ENCODE assay signal across 9 cellular contexts in genomic region chr3:178536271-178537079, GRCh38. TPM values are rescaled to one million over a fixed set of nuclear protein-coding genes. Genes with fewer than 3 reads are reported as not detected.
A peak's percentile ranks its signal among the peaks of the same experiment; 100 is the strongest.
DNase-seq lines count a peak whose midpoint lies in the region; ATAC-seq and TF ChIP-seq lines count a peak whose summit lies in the region.
"Had no signal": no experiment of that assay in that cellular context is flagged by ENCODE, and none has a peak within 500 bp of the region (broad histone marks: within the 10 kb centered on the region; RNA-seq: fewer than 3 reads in every experiment).

Gene KCNMB2, plus strand, starts transcription at chr3:178536436.

- H3K4me3 ChIP-seq in A673 (ENCODE audit: low read depth, low read length, poor library complexity, severe bottlenecking) (peak within 1 kb of the TSS; percentile 27), IMR-90 (ENCODE audit: insufficient read depth, low read depth, low read length) (0 out of 2 replicates have a peak within 1 kb of the TSS, but pooled peaks have one; percentile 1), astrocyte of the cerebellum (ENCODE audit: low read depth, low read length) (peak within 1 kb of the TSS; percentile 45), left lung (peak within 1 kb of the TSS; percentile 13 to 16), upper lobe of left lung (peak within 1 kb of the TSS in 3 of 4 donors; percentile 20 to 41 (median 30))

- H3K9me3 ChIP-seq in A673 (ENCODE audit: low read depth, low read length, poor library complexity, severe bottlenecking): no peaks in the 10 kb centered on the region
- H3K9me3 ChIP-seq in IMR-90 (ENCODE audit: control insufficient read depth, insufficient read depth, low read length): no peaks in the 10 kb centered on the region
- H3K9me3 ChIP-seq in left lung: no peaks in the 10 kb centered on the region
- no peaks in the 10 kb centered on the region for H3K9me3 ChIP-seq in upper lobe of left lung

- H2BK20ac ChIP-seq in IMR-90 (ENCODE audit: low read depth, low read length): no peak within 1 kb of the TSS

- no peak within 1 kb of the TSS for H3K27ac ChIP-seq in A673 (ENCODE audit: low read depth, low read length, poor library complexity, severe bottlenecking)
- no peak within 1 kb of the TSS for H3K27ac ChIP-seq in IMR-90 (ENCODE audit: insufficient read depth, low read length)
- no peak within 1 kb of the TSS for H3K27ac ChIP-seq in left lung
- H3K27ac ChIP-seq in upper lobe of left lung: no peak within 1 kb of the TSS
- no peak within 1 kb of the TSS for H3K27ac ChIP-seq in RWPE1

- TF ChIP-seq POLR2A in IMR-90 (IDR thresholded peaks at IDR 0.05; ENCODE audit: low read depth, low read length) (no peak), upper lobe of left lung (IDR thresholded peaks at IDR 0.05) (no peak)

- peak within 1 kb of the TSS; percentile 70 for H3K4me2 ChIP-seq in IMR-90 (ENCODE audit: low read depth, low read length)

- no peak within 1 kb of the TSS for H3K18ac ChIP-seq in IMR-90 (ENCODE audit: low read depth, low read length)

- H3K23ac ChIP-seq in IMR-90 (ENCODE audit: low read depth, low read length): no peak within 1 kb of the TSS

- H2AFZ ChIP-seq in IMR-90 (replicated peaks; ENCODE audit: low read length, poor library complexity): no peak within 1 kb of the TSS

- dilution Hi-C loops in IMR-90 (cut with HindIII; ENCODE audit: low sequenced_read_pairs, unreplicated experiment): no loop called here

- no peak within 1 kb of the TSS for H2BK5ac ChIP-seq in IMR-90 (ENCODE audit: low read depth, low read length, poor library complexity, severe bottlenecking)

- CTCF ChIA-PET in A673 (lab: Charles Lee): no interaction called here
- CTCF ChIA-PET in IMR-90 (lab: Yijun Ruan, JAX): no interaction called here
- CTCF ChIA-PET in RWPE1 (lab: Yijun Ruan, JAX): no interaction called here

- no peak within 1 kb of the TSS for H3K56ac ChIP-seq in IMR-90 (ENCODE audit: extremely low read depth, insufficient read depth, low read length)

- in situ Hi-C loops in IMR-90 (cut with MboI; ENCODE audit: low sequenced_read_pairs): no loop called here
- in situ Hi-C loops in astrocyte of the cerebellum (cut with HindIII; ENCODE audit: low sequenced_read_pairs): no loop called here

- POLR2A ChIA-PET in A673 (lab: Charles Lee; ENCODE audit: low non-redundant PET) (no interaction called here), IMR-90 (lab: Charles Lee; ENCODE audit: unreplicated experiment) (no interaction called here), RWPE1 (lab: Yijun Ruan, JAX; ENCODE audit: low non-redundant PET) (no interaction called here)

- H3K36me3 ChIP-seq in A673 (ENCODE audit: insufficient read depth, low read length, poor library complexity, severe bottlenecking) (no peaks in the 10 kb centered on the region), IMR-90 (ENCODE audit: control insufficient read depth, insufficient read depth, low read length) (no peaks in the 10 kb centered on the region), left lung (no peaks in the 10 kb centered on the region), upper lobe of left lung (no peaks in the 10 kb centered on the region)

- no peak within 1 kb of the TSS for H4K91ac ChIP-seq in IMR-90 (ENCODE audit: insufficient read depth, low read depth, low read length)

- no peaks in the 10 kb centered on the region for H4K20me1 ChIP-seq in IMR-90 (ENCODE audit: insufficient read depth, low read length)

- TF ChIP-seq CTCF in A673 (conservative IDR thresholded peaks at IDR 0.05; ENCODE audit: low read depth, low read length) (no peak), IMR-90 (conservative IDR thresholded peaks at IDR 0.05; ENCODE audit: low read depth, low read length) (no peak), astrocyte of the cerebellum (IDR thresholded peaks at IDR 0.05; ENCODE audit: low read depth, low read length, missing control alignments) (no peak), left lung (IDR thresholded peaks at IDR 0.05) (no peak), upper lobe of left lung (IDR thresholded peaks at IDR 0.05) (no peak), RWPE1 (conservative IDR thresholded peaks at IDR 0.05; ENCODE audit: low read depth) (no peak)

- no peak within 1 kb of the TSS for H3K4ac ChIP-seq in IMR-90 (ENCODE audit: low read depth, low read length)

- ATAC-seq in IMR-90 (ENCODE audit: low read depth) (peak; percentile 62), left lung (peak; percentile 70), upper lobe of left lung (ENCODE audit: low FRiP score in 2 of 2) (peak in 1 of 2 donors; percentile 85), HG03457 (IDR thresholded peaks at IDR 0.05; ENCODE audit: unreplicated experiment) (no peak)

- no peak within 1 kb of the TSS for H2BK120ac ChIP-seq in IMR-90 (ENCODE audit: low read depth, low read length)

- TF ChIP-seq EP300 in upper lobe of left lung (IDR thresholded peaks at IDR 0.05): no peak

- no peak within 1 kb of the TSS for H4K5ac ChIP-seq in IMR-90 (ENCODE audit: low read depth, low read length)

- no peaks in the 10 kb centered on the region for H3K79me1 ChIP-seq in IMR-90 (ENCODE audit: low read depth in 1 of 2, low read length in 2 of 2)

- H3K27me3 ChIP-seq in A673 (replicated peaks; ENCODE audit: insufficient read depth, low read depth, low read length, poor library complexity): no peaks in the 10 kb centered on the region
- H3K27me3 ChIP-seq in IMR-90 (ENCODE audit: control insufficient read depth, insufficient read depth, low read length): peaks cover 9% of the 10 kb centered on the region
- peaks cover 3 to 31% of the 10 kb centered on the region in 2 donors for H3K27me3 ChIP-seq in left lung
- H3K27me3 ChIP-seq in upper lobe of left lung: no peaks in the 10 kb centered on the region

- WGBS in IMR-90 (ENCODE audit: extremely low coverage in 2 of 2, insufficient read length in 1 of 2), 2 experiments: 5% methylated on average over 11 of the region's 17 CpGs; no CpG with 5 or more reads in 1 of the 2 experiments
- WGBS in upper lobe of left lung, 2 donors: 9 to 13% methylated on average over 17 of the region's 17 CpGs

- H3K4me1 ChIP-seq in A673 (ENCODE audit: insufficient read depth, low read length, poor library complexity, severe bottlenecking): no peaks in the 10 kb centered on the region
- no peaks in the 10 kb centered on the region for H3K4me1 ChIP-seq in IMR-90 (ENCODE audit: control insufficient read depth, insufficient read depth, low read length)
- H3K4me1 ChIP-seq in left lung: no peaks in the 10 kb centered on the region
- peaks cover 0 to 6% (median 0%) of the 10 kb centered on the region in 4 donors for H3K4me1 ChIP-seq in upper lobe of left lung

- intact Hi-C loops in A673 (cut with micrococcal nuclease; ENCODE audit: unreplicated experiment) (no loop called here), IMR-90 (cut with micrococcal nuclease) (no loop called here), left lung (cut with DNase I) (no loop called here)

- H3K9me1 ChIP-seq in IMR-90 (ENCODE audit: insufficient read depth, low read length): no peaks in the 10 kb centered on the region

- no peak within 1 kb of the TSS for H3K9ac ChIP-seq in IMR-90 (ENCODE audit: low read depth, low read length)

- DNase-seq in A673 (ENCODE audit: low spot score) (peak; percentile 5), IMR-90 (no peak), astrocyte of the cerebellum (ENCODE audit: low read depth) (no peak), left lung (no peak), upper lobe of left lung (no peak), RWPE1 (ENCODE audit: low spot score) (no peak), NK-92 (lab: John Stamatoyannopoulos, UW; ENCODE audit: unreplicated experiment) (no peak)
- DNase-seq: CD4-positive, CD25-positive, alpha-beta regulatory T cell had no signal

- H2AK9ac ChIP-seq in IMR-90 (replicated peaks; ENCODE audit: low read depth, low read length, poor library complexity): no peak within 1 kb of the TSS

- TF ChIP-seq RAD21 in IMR-90 (IDR thresholded peaks at IDR 0.05; ENCODE audit: low read length): no peak

- BruUV-seq in A673 (replicated peaks; lab: Mats Ljungman, UMichigan) (no TSS peak), IMR-90 (replicated peaks; lab: Mats Ljungman, UMichigan) (no TSS peak)

- no peak within 1 kb of the TSS for H4K8ac ChIP-seq in IMR-90 (ENCODE audit: low read depth in 2 of 2, low read length in 2 of 2)

- no peak within 1 kb of the TSS for H3K14ac ChIP-seq in IMR-90 (replicated peaks; ENCODE audit: low read depth, low read length)

- no peak within 1 kb of the TSS for H2BK15ac ChIP-seq in IMR-90 (ENCODE audit: low read depth, low read length)

- H2AK5ac ChIP-seq in IMR-90 (ENCODE audit: low read depth, low read length): no peak within 1 kb of the TSS

TF ChIP-seq in IMR-90, 13 proteins besides CTCF, POLR2A, EP300 and RAD21 (continues in another document):
- TF ChIP-seq, protein P1, sequence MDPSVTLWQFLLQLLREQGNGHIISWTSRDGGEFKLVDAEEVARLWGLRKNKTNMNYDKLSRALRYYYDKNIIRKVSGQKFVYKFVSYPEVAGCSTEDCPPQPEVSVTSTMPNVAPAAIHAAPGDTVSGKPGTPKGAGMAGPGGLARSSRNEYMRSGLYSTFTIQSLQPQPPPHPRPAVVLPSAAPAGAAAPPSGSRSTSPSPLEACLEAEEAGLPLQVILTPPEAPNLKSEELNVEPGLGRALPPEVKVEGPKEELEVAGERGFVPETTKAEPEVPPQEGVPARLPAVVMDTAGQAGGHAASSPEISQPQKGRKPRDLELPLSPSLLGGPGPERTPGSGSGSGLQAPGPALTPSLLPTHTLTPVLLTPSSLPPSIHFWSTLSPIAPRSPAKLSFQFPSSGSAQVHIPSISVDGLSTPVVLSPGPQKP (IDR thresholded peaks at IDR 0.05; ENCODE audit: borderline replicate concordance, low read depth, low read length): no peak
- TF ChIP-seq SMC3 (IDR thresholded peaks at IDR 0.05; ENCODE audit: low read depth, low read length): no peak
- TF ChIP-seq NFE2L2 (IDR thresholded peaks at IDR 0.05; ENCODE audit: low read depth, low read length): no peak
- TF ChIP-seq MAZ (IDR thresholded peaks at IDR 0.05; ENCODE audit: borderline replicate concordance, low read depth, low read length): no peak
- no peak for TF ChIP-seq FOS (IDR thresholded peaks at IDR 0.05; ENCODE audit: low read depth, low read length)
- no peak for TF ChIP-seq RFX5 (IDR thresholded peaks at IDR 0.05; ENCODE audit: low read depth, low read length)
- no peak for TF ChIP-seq BHLHE40 (IDR thresholded peaks at IDR 0.05; ENCODE audit: low read depth, low read length)
- no peak for TF ChIP-seq MXI1 (IDR thresholded peaks at IDR 0.05; ENCODE audit: borderline replicate concordance, low read depth, low read length)
- TF ChIP-seq CEBPB (IDR thresholded peaks at IDR 0.05; ENCODE audit: low read depth, low read length): no peak
- no peak; the same call in 1 of the 2 replicates for TF ChIP-seq MAFK (IDR thresholded peaks at IDR 0.05; ENCODE audit: low read depth, low read length)
- no peak for TF ChIP-seq RCOR1 (IDR thresholded peaks at IDR 0.05; ENCODE audit: insufficient replicate concordance, low read length)
- TF ChIP-seq CHD1 (IDR thresholded peaks at IDR 0.05; ENCODE audit: low read depth, low read length): no peak

RNA-seq across cellular contexts. Expression of gene KCNMB2, which starts in this region (rescaled TPM):
- total RNA-seq in A673 (2021): not detected in 2 replicates
- total RNA-seq in IMR-90 (2012; rRNA removed): not detected in 2 replicates
- polyA plus RNA-seq in IMR-90 (2012; rRNA removed): not detected in 2 replicates
- polyA plus RNA-seq in IMR-90 (2012; cell fraction: cytosol; rRNA removed): not detected in 2 replicates
- not detected in 2 replicates for polyA plus RNA-seq in IMR-90 (2012; cell fraction: nucleus; rRNA removed; ENCODE audit: low replicate concordance)
- total RNA-seq in left lung: 1 to 10 TPM in 1 of 2 donors, under 1 TPM in 1; 0.45 to 1.4 TPM
- 1 to 10 TPM in 2 of 6 donors, under 1 TPM in 1, not detected in 3; 0.51 to 3.0 (median 1.1) TPM for total RNA-seq in upper lobe of left lung
- total RNA-seq: CD4-positive, CD25-positive, alpha-beta regulatory T cell had no signal
- polyA plus RNA-seq: CD4-positive, CD25-positive, alpha-beta regulatory T cell had no signal

Comparison
In these comparisons a context has a peak if more than half of its experiments do, and no peak if none do; other contexts are left out.
1. Peak in DNase-seq and H3K4me3 ChIP-seq in A673; RNA of the gene not detected or under 1 TPM.
2. Peak in ATAC-seq, H3K4me3 ChIP-seq and H3K4me2 ChIP-seq in IMR-90; RNA of the gene not detected or under 1 TPM.